24 cellular contexts compared by ENCODE assay signal in the genomic region with DNA sequence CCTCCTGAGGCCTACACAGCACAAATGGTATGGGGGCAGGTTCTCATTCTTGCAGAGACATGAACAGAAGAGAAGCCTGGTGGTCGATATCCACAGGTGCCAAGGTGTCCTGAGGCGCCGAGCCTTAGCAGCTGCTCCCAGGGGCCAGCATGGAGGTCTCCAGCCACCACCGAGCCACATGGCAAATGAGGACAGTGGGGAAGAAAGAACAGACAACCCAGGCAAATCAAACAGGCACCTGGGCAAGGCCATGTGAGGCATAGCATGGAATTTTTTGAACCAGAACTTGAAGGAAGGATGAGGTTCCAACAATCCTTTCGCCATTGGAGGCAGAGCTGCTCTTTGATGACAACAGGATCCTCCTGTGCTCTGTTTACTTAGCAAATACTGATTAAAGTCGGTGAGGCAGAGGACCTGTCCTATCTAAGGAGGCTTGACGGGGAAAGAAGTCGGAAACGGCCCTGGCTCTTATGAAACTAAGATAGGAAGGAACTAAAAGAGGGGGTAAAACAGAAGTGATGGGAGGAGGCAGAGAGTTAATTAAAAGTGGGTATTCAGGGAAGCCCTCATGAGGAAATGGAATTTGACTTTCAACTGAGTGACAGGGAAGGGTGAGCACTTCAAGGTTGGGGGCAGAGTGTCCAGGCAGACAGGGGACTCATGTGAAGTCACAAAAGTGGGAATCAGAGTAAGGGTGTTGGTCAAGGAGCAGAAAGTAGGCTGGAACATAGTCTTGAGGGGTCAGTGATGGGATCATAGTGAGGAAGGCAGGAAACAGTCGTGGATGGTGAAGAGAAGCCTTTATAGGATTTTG. TPM values are rescaled to one million over a fixed set of nuclear protein-coding genes. Genes with fewer than 3 reads are reported as not detected.
"Had no signal": no experiment of that assay in that cellular context is flagged by ENCODE, and none has a peak within 500 bp of the region (broad histone marks: within the 10 kb centered on the region; RNA-seq: fewer than 3 reads in every experiment).

No MANE protein-coding gene starts in this region.

- H3K4me1 ChIP-seq: psoas muscle had no signal

- H3K27ac ChIP-seq: body of pancreas, dorsolateral prefrontal cortex, psoas muscle, skin epidermis, suprapubic skin had no signal

- H3K9me3 ChIP-seq: body of pancreas, psoas muscle, suprapubic skin, transverse colon had no signal

- H3K4me3 ChIP-seq: body of pancreas, dorsolateral prefrontal cortex, lung, psoas muscle, skin epidermis, suprapubic skin, transverse colon had no signal

- H3K36me3 ChIP-seq: suprapubic skin, transverse colon had no signal

- DNase-seq: activated CD4-positive, alpha-beta T cell treated with anti-CD3 and anti-CD28 coated beads for 48 hours; activated CD4-positive, CD25-positive, alpha-beta regulatory T cell; activated CD8-positive, alpha-beta T cell treated with anti-CD3 and anti-CD28 coated beads for 36 hours; activated naive CD4-positive, alpha-beta T cell treated with Interleukin-2 at 50 U/mL for 16 hours; activated naive CD8-positive, alpha-beta T cell treated with anti-CD3 and anti-CD28 coated beads, Interleukin-2, amount 10 ng/mL, durations not matched to agents 7 days and 5 days; activated T-cell treated with anti-CD3 and anti-CD28 coated beads, Interleukin-2, amount 50 U/mL, for 1 hour; amygdala; body of pancreas; caudate nucleus; occipital lobe; right cardiac atrium; stimulated activated CD4-positive, alpha-beta T cell treated with anti-CD3 and anti-CD28 coated beads, Interleukin-15, amount 100 ng/mL, for 24 hours; stimulated activated CD4-positive, alpha-beta T cell treated with anti-CD3 and anti-CD28 coated beads, Interleukin-2, amount 100 ng/mL, for 48 hours; stimulated activated naive CD8-positive, alpha-beta T cell treated with anti-CD3 and anti-CD28 coated beads, Interleukin-15, amount 100 ng/mL, for 72 hours; transverse colon had no signal

- ATAC-seq: activated CD8-positive, alpha-beta T cell treated with anti-CD3 and anti-CD28 coated beads for 36 hours; activated T-helper 17 cell treated with anti-CD3 and anti-CD28 coated beads, Interleukin-2, amount 50 U/mL, for 72 hours; body of pancreas; left lobe of liver; psoas muscle; right cardiac atrium; stimulated activated naive CD8-positive, alpha-beta T cell treated with anti-CD3 and anti-CD28 coated beads, Interleukin-15, amount 100 ng/mL, for 72 hours had no signal

- H3K27me3 ChIP-seq: body of pancreas, suprapubic skin, transverse colon had no signal

RNA-seq across cellular contexts. Expression of a gene that starts 8.6 kb away (rescaled TPM):
- total RNA-seq: activated CD8-positive, alpha-beta T cell treated with anti-CD3 and anti-CD28 coated beads for 36 hours; activated naive CD8-positive, alpha-beta T cell treated with anti-CD3 and anti-CD28 coated beads, Interleukin-2, amount 10 ng/mL, durations not matched to agents 7 days and 5 days; activated T-helper 17 cell treated with anti-CD3 and anti-CD28 coated beads, Interleukin-2, amount 50 U/mL, for 72 hours; body of pancreas; epithelial cell of proximal tubule; left lobe of liver; occipital lobe; psoas muscle; right cardiac atrium; transverse colon had no signal

RNA-seq across cellular contexts. Expression of a gene that starts 16.8 kb away (rescaled TPM):
- total RNA-seq: activated CD8-positive, alpha-beta T cell treated with anti-CD3 and anti-CD28 coated beads for 36 hours; activated naive CD8-positive, alpha-beta T cell treated with anti-CD3 and anti-CD28 coated beads, Interleukin-2, amount 10 ng/mL, durations not matched to agents 7 days and 5 days; activated T-helper 17 cell treated with anti-CD3 and anti-CD28 coated beads, Interleukin-2, amount 50 U/mL, for 72 hours; body of pancreas; dorsolateral prefrontal cortex; epithelial cell of proximal tubule; frontal cortex; left lobe of liver; lung; occipital lobe; psoas muscle; right cardiac atrium; transverse colon had no signal
